In the genomic region with DNA sequence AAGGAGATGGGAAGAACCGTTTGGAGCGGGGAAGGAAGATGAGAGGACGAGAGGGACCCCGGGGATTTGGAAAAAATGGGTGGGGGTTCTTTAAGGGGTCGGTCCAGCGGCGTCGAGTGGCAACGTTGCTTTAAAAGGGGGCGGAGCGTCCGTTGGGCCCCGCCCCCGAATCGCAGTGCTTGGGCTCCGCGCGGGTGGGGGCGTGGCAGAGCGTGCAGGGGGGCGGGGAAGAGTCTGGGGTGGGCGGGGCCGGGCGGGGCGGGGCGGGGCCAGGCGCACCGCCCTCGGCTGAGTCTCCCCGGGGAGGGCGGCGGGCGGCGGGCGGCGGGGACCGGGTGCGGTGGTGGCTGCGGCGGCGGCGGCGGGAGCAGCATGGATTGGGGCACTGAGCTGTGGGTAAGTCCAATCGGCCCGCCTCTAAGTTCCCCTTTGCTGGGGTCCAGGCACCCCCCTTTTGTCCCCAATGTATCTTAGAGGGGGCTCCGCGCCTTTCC, we compare ENCODE assay signal across 8 cellular contexts. TPM values are rescaled to one million over a fixed set of nuclear protein-coding genes. Genes with fewer than 3 reads are reported as not detected.
DNase-seq lines count a peak whose midpoint lies in the region; ATAC-seq and TF ChIP-seq lines count a peak whose summit lies in the region.

A gene with protein sequence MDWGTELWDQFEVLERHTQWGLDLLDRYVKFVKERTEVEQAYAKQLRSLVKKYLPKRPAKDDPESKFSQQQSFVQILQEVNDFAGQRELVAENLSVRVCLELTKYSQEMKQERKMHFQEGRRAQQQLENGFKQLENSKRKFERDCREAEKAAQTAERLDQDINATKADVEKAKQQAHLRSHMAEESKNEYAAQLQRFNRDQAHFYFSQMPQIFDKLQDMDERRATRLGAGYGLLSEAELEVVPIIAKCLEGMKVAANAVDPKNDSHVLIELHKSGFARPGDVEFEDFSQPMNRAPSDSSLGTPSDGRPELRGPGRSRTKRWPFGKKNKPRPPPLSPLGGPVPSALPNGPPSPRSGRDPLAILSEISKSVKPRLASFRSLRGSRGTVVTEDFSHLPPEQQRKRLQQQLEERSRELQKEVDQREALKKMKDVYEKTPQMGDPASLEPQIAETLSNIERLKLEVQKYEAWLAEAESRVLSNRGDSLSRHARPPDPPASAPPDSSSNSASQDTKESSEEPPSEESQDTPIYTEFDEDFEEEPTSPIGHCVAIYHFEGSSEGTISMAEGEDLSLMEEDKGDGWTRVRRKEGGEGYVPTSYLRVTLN (plus strand): TSS at position 291 of the 494 bp plus-strand sequence. CDS start 82 bp downstream, at position 373.

- H3K9me3 ChIP-seq in smooth muscle cell (replicated peaks; ENCODE audit: low read depth), result no peaks in the 10 kb centered on the region

- DNase-seq in GM06990 (ENCODE audit: extremely low read depth, insufficient read length) (peak; percentile 80), NCI-H2081 (lab: John Stamatoyannopoulos, UW) (peak; percentile 58 to 64), inferior parietal cortex (ENCODE audit: extremely low spot score) (peak; percentile 71), smooth muscle cell (lab: John Stamatoyannopoulos, UW; ENCODE audit: unreplicated experiment) (peak; percentile 79), cerebellar nuclear complex (lab: John Stamatoyannopoulos, UW) (no peak)
- DNase-seq in activated CD4-positive, CD25-positive, alpha-beta regulatory T cell treated with anti-CD3 and anti-CD28 coated beads, Interleukin-2, amount 50 U/mL, for 16 hours (ENCODE audit: low read depth, low spot score), result peak; percentile 69
- DNase-seq in central memory CD4-positive, alpha-beta T cell, result peak; percentile 72

- ATAC-seq in HG02571 (IDR thresholded peaks at IDR 0.05; ENCODE audit: unreplicated experiment), result no peak

- H4K20me1 ChIP-seq in smooth muscle cell (ENCODE audit: low read depth), result peaks cover 30% of the 10 kb centered on the region

- peak within 1 kb of the TSS; percentile 86 for H2AFZ ChIP-seq in smooth muscle cell (ENCODE audit: low read depth)

- H3K4me2 ChIP-seq in smooth muscle cell, result peak within 1 kb of the TSS; percentile 93

- peak within 1 kb of the TSS; percentile 81 for H3K9ac ChIP-seq in smooth muscle cell (ENCODE audit: low read depth)

- H3K4me3 ChIP-seq in GM06990 (replicated peaks; ENCODE audit: low read depth, low read length) (peak within 1 kb of the TSS; percentile 94), smooth muscle cell (peak within 1 kb of the TSS; percentile 92)

- TF ChIP-seq CTCF in GM06990 (IDR thresholded peaks at IDR 0.05; ENCODE audit: insufficient read depth, low read length, poor library complexity, severe bottlenecking) (no peak), smooth muscle cell (IDR thresholded peaks at IDR 0.05; ENCODE audit: borderline replicate concordance, insufficient read depth, poor library complexity, severe bottlenecking) (no peak)

- H3K36me3 ChIP-seq in GM06990 (ENCODE audit: control insufficient read depth, insufficient read depth, low read length), result peaks cover 8% of the 10 kb centered on the region
- no peaks in the 10 kb centered on the region for H3K36me3 ChIP-seq in smooth muscle cell (ENCODE audit: low read depth)

- H3K79me2 ChIP-seq in smooth muscle cell (ENCODE audit: low read depth), result peaks cover 28% of the 10 kb centered on the region

- WGBS in smooth muscle cell (ENCODE audit: low lambda C conversion rate), result 2% methylated on average over 19 of the region's 47 CpGs

- peak within 1 kb of the TSS; percentile 79 for H3K27ac ChIP-seq in smooth muscle cell (ENCODE audit: low read depth)

- peaks cover 54% of the 10 kb centered on the region for H3K4me1 ChIP-seq in smooth muscle cell (ENCODE audit: low read depth)

- no peaks in the 10 kb centered on the region for H3K27me3 ChIP-seq in GM06990 (replicated peaks; ENCODE audit: control insufficient read depth, insufficient read depth, low read length)
- no peaks in the 10 kb centered on the region for H3K27me3 ChIP-seq in smooth muscle cell (ENCODE audit: low read depth)

- H3F3A ChIP-seq in smooth muscle cell (ENCODE audit: low read depth), result peaks cover 30% of the 10 kb centered on the region

RNA-seq across cellular contexts. Expression of the gene that starts here (rescaled TPM):
- 55.0 and 57.8 TPM in 2 replicates for total RNA-seq in smooth muscle cell
- 67.8 and 89.8 TPM in 2 replicates for polyA plus RNA-seq in smooth muscle cell

Comparison
In these comparisons a context has a peak if more than half of its experiments do, and no peak if none do; other contexts are left out.
1. DNase-seq: peak in GM06990 (single experiment), NCI-H2081 (2 of 2), activated CD4-positive, CD25-positive, alpha-beta regulatory T cell treated with anti-CD3 and anti-CD28 coated beads, Interleukin-2, amount 50 U/mL, for 16 hours (single experiment), central memory CD4-positive, alpha-beta T cell (single experiment), inferior parietal cortex (single experiment) and smooth muscle cell (single experiment); none in cerebellar nuclear complex (0 of 2).